Comparison of ENCODE assay signal across 1 cellular context in genomic region chr17:30263552-30264333, GRCh38.
TF ChIP-seq lines count a peak whose summit lies in the region.

No MANE protein-coding gene starts in this region.

TF ChIP-seq in SK-N-SH treated with all-trans-retinoic acid at 6 μM for 48 hours, 23 proteins besides CTCF, POLR2A, EP300 and RAD21 (continued from another document):
- TF ChIP-seq TSHZ2 (CRISPR knock-in tag; IDR thresholded peaks at IDR 0.05) (peak; percentile 33; the same call in 1 of the 2 replicates), ZNF70 (CRISPR knock-in tag; IDR thresholded peaks at IDR 0.05) (no peak), CREB5 (CRISPR knock-in tag; IDR thresholded peaks at IDR 0.05; ENCODE audit: low read depth) (peak; percentile 48; the same call in 1 of the 2 replicates), ISL1 (CRISPR knock-in tag; IDR thresholded peaks at IDR 0.05) (peak; percentile 85), ESRRG (CRISPR knock-in tag; IDR thresholded peaks at IDR 0.05) (0 out of 2 replicates have a peak, but pooled peaks have one; percentile 12)
TF ChIP-seq in SK-N-SH treated with all-trans-retinoic acid at 6 μM for 48 hours: peak in this region for 4.
